ENCODE assay signal across 21 cellular contexts in the genomic region with DNA sequence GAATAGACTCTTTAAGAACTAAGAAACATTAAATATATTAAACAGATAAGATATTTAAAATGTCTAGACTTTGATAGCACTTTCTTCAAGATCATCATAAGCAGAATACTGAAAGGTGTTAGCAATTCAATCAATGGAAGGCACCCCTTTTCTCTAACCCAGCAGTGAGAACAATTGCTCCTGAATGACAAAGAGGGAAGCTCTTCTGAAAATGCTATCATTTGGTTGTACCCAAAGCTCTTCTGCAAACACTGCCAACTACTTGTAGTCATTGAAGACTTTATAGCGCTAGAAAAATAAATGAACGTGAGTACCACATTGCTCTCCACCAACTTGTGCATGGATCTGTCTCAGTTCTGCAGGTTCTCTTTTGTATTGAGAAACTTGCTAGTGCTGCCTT.
"Had no signal": no experiment of that assay in that cellular context is flagged by ENCODE, and none has a peak within 500 bp of the region (broad histone marks: within the 10 kb centered on the region; RNA-seq: fewer than 3 reads in every experiment).

No MANE protein-coding gene starts in this region.

- H3K4me2 ChIP-seq: SK-N-SH had no signal

- H3K36me3 Mint-ChIP-seq: T-cell had no signal

- H3K27ac ChIP-seq: RWPE1 had no signal

- H3K4me1 Mint-ChIP-seq: T-cell had no signal

- H3K9me2 ChIP-seq: SK-N-SH had no signal

- H3K9me3 ChIP-seq: SK-N-SH had no signal

- ATAC-seq: Panc1, PC-3, T-cell had no signal

- H3K4me3 Mint-ChIP-seq: T-cell; T-helper 1 cell treated with Interleukin-12 subunit alpha and Interleukin-12 subunit beta and Interleukin-4 antibody, amounts not matched to agents 30 μg/mL and 1 μg/mL, for 36 hours had no signal

- H3K9ac ChIP-seq: SK-N-SH had no signal

- H3K27me3 Mint-ChIP-seq: T-cell had no signal

- DNase-seq: KBM-7, MV-4-11, NCI-H1048, NCI-H1105, NCI-H1417, NCI-H1436 treated with DMSO at 0.1 percent for 48 hours, NCI-H1694, NCI-H187 treated with DMSO at 0.1 percent for 48 hours, NCI-H2029 treated with DMSO at 0.1 percent for 48 hours, NCI-H2171, NCI-H226, NCI-H526, NCI-H774, PC-3, SHP77, SK-N-SH, SW 1271, T-cell had no signal

- H3K27ac Mint-ChIP-seq: T-cell; T-helper 1 cell treated with Interleukin-12 subunit alpha and Interleukin-12 subunit beta and Interleukin-4 antibody, amounts not matched to agents 30 μg/mL and 1 μg/mL, for 36 hours had no signal
